ENCODE assay signal across 22 cellular contexts in the genomic region with DNA sequence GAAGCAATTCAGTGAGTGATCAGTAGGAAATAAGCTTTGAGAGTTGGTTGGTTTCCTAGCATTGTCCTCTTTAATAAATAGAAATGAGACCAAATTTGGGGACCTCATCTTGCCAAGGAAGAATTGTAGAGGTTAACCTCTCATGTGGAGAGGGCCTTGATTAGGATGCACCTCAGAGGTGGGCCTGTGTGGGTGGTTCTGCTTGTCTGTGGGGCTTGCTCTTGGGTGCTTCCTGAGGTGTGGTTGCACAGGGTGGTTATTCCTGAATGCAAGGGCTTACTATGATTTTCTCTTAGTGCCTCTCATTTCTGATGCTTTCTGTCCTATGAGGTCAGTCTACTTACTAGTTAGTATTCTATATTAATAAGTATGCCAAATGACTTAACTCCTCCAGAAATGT.
"Had no signal": no experiment of that assay in that cellular context is flagged by ENCODE, and none has a peak within 500 bp of the region (broad histone marks: within the 10 kb centered on the region; RNA-seq: fewer than 3 reads in every experiment).

No MANE protein-coding gene starts in this region.

- H3K9me3 Mint-ChIP-seq: nephron progenitor cell, type B pancreatic cell had no signal

- H3K27me3 Mint-ChIP-seq: type B pancreatic cell had no signal

- H3K4me3 Mint-ChIP-seq: nephron progenitor cell, type B pancreatic cell had no signal

- H3K36me3 ChIP-seq: spleen, suprapubic skin, thyroid gland had no signal

- H3K27ac Mint-ChIP-seq: type B pancreatic cell had no signal

- ATAC-seq: heart left ventricle; left lobe of liver; mucosa of descending colon; sciatic nerve; stimulated activated naive CD8-positive, alpha-beta T cell treated with anti-CD3 and anti-CD28 coated beads, Interleukin-15, Interleukin-2, amounts not matched to agents 100 U/mL and 50 U/mL, for 24 hours had no signal

- FAIRE-seq: islet of Langerhans, urothelium cell line had no signal

- DNase-seq: dorsolateral prefrontal cortex; effector CD8-positive, alpha-beta T cell; foreskin melanocyte; heart left ventricle; hypothalamus; kidney glomerular epithelial cell; mammary epithelial cell; mucosa of descending colon; nephron progenitor cell; spleen; stimulated activated CD4-positive, alpha-beta T cell treated with anti-CD3 and anti-CD28 coated beads, Interleukin-15, amount 100 ng/mL, for 24 hours; stimulated activated CD4-positive, alpha-beta T cell treated with anti-CD3 and anti-CD28 coated beads, Interleukin-1b, Interleukin-23, amount 100 ng/mL, for 48 hours; stimulated activated CD4-positive, alpha-beta T cell treated with anti-CD3 and anti-CD28 coated beads, Interleukin-4, amount 100 ng/mL, for 24 hours; stimulated activated naive CD8-positive, alpha-beta T cell treated with anti-CD3 and anti-CD28 coated beads, Interleukin-15, Interleukin-2, amounts not matched to agents 100 U/mL and 50 U/mL, for 24 hours; thyroid gland had no signal

- H3K9me3 ChIP-seq: heart left ventricle, mucosa of descending colon, spleen, suprapubic skin, thyroid gland had no signal

- H3K4me3 ChIP-seq: coronary artery, dorsolateral prefrontal cortex, heart left ventricle, mucosa of descending colon, spleen, suprapubic skin, thyroid gland had no signal

- H3K27ac ChIP-seq: coronary artery, heart left ventricle, spleen, suprapubic skin, thyroid gland had no signal

- H3K27me3 ChIP-seq: dorsolateral prefrontal cortex, heart left ventricle, spleen, suprapubic skin, thyroid gland had no signal

- H3K36me3 Mint-ChIP-seq: type B pancreatic cell had no signal
